ENCODE assay signal across 30 cellular contexts in the genomic region with DNA sequence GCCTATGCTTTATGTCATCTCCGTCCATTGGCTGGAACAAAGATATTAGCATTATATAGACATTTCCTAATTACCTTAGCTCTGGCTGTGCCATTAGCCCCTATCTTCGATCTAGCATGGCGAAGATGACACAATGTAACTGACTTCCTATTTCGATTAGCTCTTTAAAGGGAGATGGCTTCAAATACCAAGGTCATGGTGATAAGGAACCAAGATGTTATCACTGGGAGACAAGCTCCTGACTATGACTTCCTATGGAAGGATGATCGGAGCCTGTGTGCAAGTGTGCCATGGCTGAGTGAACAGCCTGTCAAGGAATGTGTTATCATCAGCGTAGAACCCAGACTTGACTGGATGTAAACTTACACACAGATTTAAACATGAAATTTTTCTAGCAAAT.
"Had no signal": no experiment of that assay in that cellular context is flagged by ENCODE, and none has a peak within 500 bp of the region (broad histone marks: within the 10 kb centered on the region; RNA-seq: fewer than 3 reads in every experiment).

No MANE protein-coding gene starts in this region.

- H3K4me1 ChIP-seq: ascending aorta, breast epithelium, colonic mucosa had no signal

- H3K4me3 Mint-ChIP-seq: activated CD4-positive, alpha-beta memory T cell treated with anti-CD3 and anti-CD28 coated beads for 36 hours; activated CD4-positive, alpha-beta T cell treated with anti-CD3 and anti-CD28 coated beads for 36 hours; activated CD4-positive, alpha-beta T cell treated with anti-CD3 and anti-CD28 coated beads, Interleukin-2, amount 10 ng/mL, durations not matched to agents 24 days and 14 days; activated CD8-positive, alpha-beta memory T cell treated with anti-CD3 and anti-CD28 coated beads, Interleukin-2, amount 10 ng/mL, durations not matched to agents 7 days and 5 days; activated CD8-positive, alpha-beta T cell treated with anti-CD3 and anti-CD28 coated beads, Interleukin-2, amount 10 ng/mL, durations not matched to agents 7 days and 5 days; activated naive CD4-positive, alpha-beta T cell treated with anti-CD3 and anti-CD28 coated beads, Interleukin-2, amount 10 ng/mL, durations not matched to agents 7 days and 5 days; activated naive CD8-positive, alpha-beta T cell treated with anti-CD3 and anti-CD28 coated beads, Interleukin-2, amount 10 ng/mL, durations not matched to agents 7 days and 5 days; activated T-cell treated with anti-CD3 and anti-CD28 coated beads, Interleukin-2, amount 50 U/mL, for 72 hours; brain had no signal

- FAIRE-seq: endometrium, frontal cortex had no signal

- H3K9me3 Mint-ChIP-seq: activated CD4-positive, alpha-beta memory T cell treated with anti-CD3 and anti-CD28 coated beads for 36 hours; activated CD4-positive, alpha-beta T cell treated with anti-CD3 and anti-CD28 coated beads, Interleukin-2, amount 10 ng/mL, durations not matched to agents 24 days and 14 days; activated naive CD4-positive, alpha-beta T cell treated with anti-CD3 and anti-CD28 coated beads, Interleukin-2, amount 10 ng/mL, durations not matched to agents 7 days and 5 days; activated naive CD4-positive, alpha-beta T cell treated with anti-CD3 and anti-CD28 coated beads, Interleukin-2, amount 50 U/mL, for 72 hours; activated naive CD8-positive, alpha-beta T cell treated with anti-CD3 and anti-CD28 coated beads, Interleukin-2, amount 10 ng/mL, durations not matched to agents 7 days and 5 days had no signal

- H3K36me3 Mint-ChIP-seq: activated CD4-positive, alpha-beta memory T cell treated with anti-CD3 and anti-CD28 coated beads for 36 hours; activated CD8-positive, alpha-beta memory T cell treated with anti-CD3 and anti-CD28 coated beads, Interleukin-2, amount 10 ng/mL, durations not matched to agents 7 days and 5 days; activated naive CD4-positive, alpha-beta T cell treated with anti-CD3 and anti-CD28 coated beads, Interleukin-2, amount 10 ng/mL, durations not matched to agents 7 days and 5 days; activated naive CD4-positive, alpha-beta T cell treated with anti-CD3 and anti-CD28 coated beads, Interleukin-2, amount 50 U/mL, for 72 hours; activated naive CD8-positive, alpha-beta T cell treated with anti-CD3 and anti-CD28 coated beads, Interleukin-2, amount 10 ng/mL, durations not matched to agents 7 days and 5 days; brain had no signal

- H3K27ac ChIP-seq: ascending aorta, breast epithelium, cardiac muscle cell, colonic mucosa had no signal

- H3K27me3 Mint-ChIP-seq: activated CD4-positive, alpha-beta memory T cell treated with anti-CD3 and anti-CD28 coated beads for 36 hours; activated CD4-positive, alpha-beta T cell treated with anti-CD3 and anti-CD28 coated beads for 36 hours; activated CD4-positive, alpha-beta T cell treated with anti-CD3 and anti-CD28 coated beads, Interleukin-2, amount 10 ng/mL, durations not matched to agents 24 days and 14 days; activated CD8-positive, alpha-beta memory T cell treated with anti-CD3 and anti-CD28 coated beads, Interleukin-2, amount 10 ng/mL, durations not matched to agents 7 days and 5 days; activated naive CD4-positive, alpha-beta T cell treated with anti-CD3 and anti-CD28 coated beads, Interleukin-2, amount 10 ng/mL, durations not matched to agents 7 days and 5 days; activated naive CD8-positive, alpha-beta T cell treated with anti-CD3 and anti-CD28 coated beads, Interleukin-2, amount 10 ng/mL, durations not matched to agents 7 days and 5 days; brain had no signal

- DNase-seq: activated CD4-positive, alpha-beta memory T cell treated with anti-CD3 and anti-CD28 coated beads for 36 hours; activated CD4-positive, alpha-beta T cell treated with anti-CD3 and anti-CD28 coated beads for 36 hours; activated CD4-positive, alpha-beta T cell treated with anti-CD3 and anti-CD28 coated beads, Interleukin-2, amount 10 ng/mL, durations not matched to agents 24 days and 14 days; activated CD4-positive, CD25-positive, alpha-beta regulatory T cell; activated CD4-positive, CD25-positive, alpha-beta regulatory T cell treated with anti-CD3 and anti-CD28 coated beads, Interleukin-2, amount 50 U/mL, for 72 hours; activated CD8-positive, alpha-beta memory T cell treated with anti-CD3 and anti-CD28 coated beads, Interleukin-2, amount 10 ng/mL, durations not matched to agents 7 days and 5 days; activated CD8-positive, alpha-beta memory T cell treated with anti-CD3 and anti-CD28 coated beads, Interleukin-2, amount 50 U/mL, for 4 hours; activated CD8-positive, alpha-beta T cell treated with anti-CD3 and anti-CD28 coated beads, Interleukin-2, amount 10 ng/mL, durations not matched to agents 7 days and 5 days; activated gamma-delta T cell; activated naive CD4-positive, alpha-beta T cell; activated naive CD4-positive, alpha-beta T cell treated with anti-CD3 and anti-CD28 coated beads, Interleukin-2, amount 10 ng/mL, durations not matched to agents 7 days and 5 days; activated naive CD8-positive, alpha-beta T cell treated with anti-CD3 and anti-CD28 coated beads, Interleukin-2, amount 10 ng/mL, durations not matched to agents 7 days and 5 days; activated T-cell treated with anti-CD3 and anti-CD28 coated beads, Interleukin-2, amount 50 U/mL, for 1 hour; activated T-cell treated with anti-CD3 and anti-CD28 coated beads, Interleukin-2, amount 50 U/mL, for 72 hours; central memory CD4-positive, alpha-beta T cell; cerebellar nuclear complex; colonic mucosa; effector CD8-positive, alpha-beta T cell; foreskin fibroblast; head of caudate nucleus; T-helper 1 cell; T-helper 2 cell had no signal

- H3K27me3 ChIP-seq: ascending aorta, breast epithelium, cardiac muscle cell, colonic mucosa had no signal

- H3K9me3 ChIP-seq: ascending aorta, breast epithelium, colonic mucosa had no signal

- ATAC-seq: activated CD4-positive, alpha-beta T cell treated with anti-CD3 and anti-CD28 coated beads for 36 hours; activated CD8-positive, alpha-beta memory T cell treated with anti-CD3 and anti-CD28 coated beads, Interleukin-2, amount 10 ng/mL, durations not matched to agents 7 days and 5 days; activated CD8-positive, alpha-beta T cell treated with anti-CD3 and anti-CD28 coated beads, Interleukin-2, amount 10 ng/mL, durations not matched to agents 7 days and 5 days; activated naive CD4-positive, alpha-beta T cell treated with anti-CD3 and anti-CD28 coated beads, Interleukin-2, amount 50 U/mL, for 72 hours; activated T-cell treated with anti-CD3 and anti-CD28 coated beads, Interleukin-2, amount 50 U/mL, for 72 hours; esophagus mucosa had no signal

- H3K4me1 Mint-ChIP-seq: activated CD4-positive, alpha-beta T cell treated with anti-CD3 and anti-CD28 coated beads for 36 hours; activated CD4-positive, alpha-beta T cell treated with anti-CD3 and anti-CD28 coated beads, Interleukin-2, amount 10 ng/mL, durations not matched to agents 24 days and 14 days; activated CD8-positive, alpha-beta memory T cell treated with anti-CD3 and anti-CD28 coated beads, Interleukin-2, amount 10 ng/mL, durations not matched to agents 7 days and 5 days; activated naive CD4-positive, alpha-beta T cell treated with anti-CD3 and anti-CD28 coated beads, Interleukin-2, amount 10 ng/mL, durations not matched to agents 7 days and 5 days; activated naive CD8-positive, alpha-beta T cell treated with anti-CD3 and anti-CD28 coated beads, Interleukin-2, amount 10 ng/mL, durations not matched to agents 7 days and 5 days; brain had no signal

- H3K36me3 ChIP-seq: ascending aorta, breast epithelium, cardiac muscle cell, colonic mucosa had no signal

- H3K4me3 ChIP-seq: ascending aorta, breast epithelium, cardiac muscle cell, colonic mucosa had no signal
